8 cellular contexts compared by ENCODE assay signal in genomic region chr13:110524484-110525254, GRCh38. TPM values are rescaled to one million over a fixed set of nuclear protein-coding genes. Genes with fewer than 3 reads are reported as not detected.
DNase-seq lines count a peak whose midpoint lies in the region; ATAC-seq and TF ChIP-seq lines count a peak whose summit lies in the region.

No MANE protein-coding gene starts in this region.

- in situ Hi-C loops in ACHN (cut with HindIII; ENCODE audit: low pct_ligation_motif_present, low pct_unique_long_range_greater_than_20kb, low sequenced_read_pairs): no loop called here

- peaks cover 14% of the 10 kb centered on the region for H3K4me1 Mint-ChIP-seq in MCF 10A (ENCODE audit: insufficient read depth, unreplicated experiment)
- peaks cover 15 to 39% (median 31%) of the 10 kb centered on the region in 7 donors for H3K4me1 Mint-ChIP-seq in naive thymus-derived CD4-positive, alpha-beta T cell

- peaks cover 9 to 22% of the 10 kb centered on the region in 2 donors for H3K4me1 ChIP-seq in naive thymus-derived CD4-positive, alpha-beta T cell (ENCODE audit: control insufficient read depth in 2 of 2, insufficient read depth in 2 of 2, low read length in 2 of 2)
- H3K4me1 ChIP-seq in BE2C: no peaks in the 10 kb centered on the region

- peak; percentile 77 for DNase-seq in COR-L47 (lab: John Stamatoyannopoulos, UW)
- DNase-seq in NCI-H1105 (lab: John Stamatoyannopoulos, UW): peak; percentile 51
- DNase-seq in MCF 10A (ENCODE audit: unreplicated experiment): peak; percentile 55
- DNase-seq in naive thymus-derived CD4-positive, alpha-beta T cell: peak in 3 of 9 donors; percentile 6 to 14 (median 14)
- DNase-seq in BE2C: no peak
- no peak for DNase-seq in ACHN
- DNase-seq in HK-2 (ENCODE audit: unreplicated experiment): no peak
- DNase-seq in NCI-H82 treated with DMSO at 0.1 percent for 48 hours (lab: John Stamatoyannopoulos, UW; ENCODE audit: unreplicated experiment): no peak

- H3K27me3 Mint-ChIP-seq in MCF 10A (ENCODE audit: insufficient read depth, unreplicated experiment): no peaks in the 10 kb centered on the region
- H3K27me3 Mint-ChIP-seq in naive thymus-derived CD4-positive, alpha-beta T cell: peaks cover 0 to 2% (median 0%) of the 10 kb centered on the region in 5 donors

- intact Hi-C loops in MCF 10A (cut with micrococcal nuclease): no loop called here
- intact Hi-C loops in naive thymus-derived CD4-positive, alpha-beta T cell (cut with micrococcal nuclease): loop anchor here in 1 of 2 donors (5.0 kb wide), 1 partner anchor 38 kb away; the partner anchor contains the start of gene RAB20

- no peaks in the 10 kb centered on the region for H3K9me3 ChIP-seq in naive thymus-derived CD4-positive, alpha-beta T cell (ENCODE audit: control insufficient read depth in 2 of 3, low read length in 3 of 3)
- H3K9me3 ChIP-seq in BE2C: no peaks in the 10 kb centered on the region

- H3K36me3 ChIP-seq in naive thymus-derived CD4-positive, alpha-beta T cell (ENCODE audit: control insufficient read depth in 2 of 3, insufficient read depth in 3 of 3, low read length in 3 of 3): no peaks in the 10 kb centered on the region
- H3K36me3 ChIP-seq in BE2C: no peaks in the 10 kb centered on the region

- H3K27ac Mint-ChIP-seq in MCF 10A (ENCODE audit: low read depth, unreplicated experiment): peak overlapping the region; percentile 18
- H3K27ac Mint-ChIP-seq in naive thymus-derived CD4-positive, alpha-beta T cell: peak overlapping the region in 5 of 9 donors; percentile 19 to 89 (median 63)

- peak overlapping the region; percentile 58 for H3K4me3 Mint-ChIP-seq in MCF 10A (ENCODE audit: unreplicated experiment)
- peak overlapping the region in 8 of 10 donors; percentile 54 to 77 (median 70) for H3K4me3 Mint-ChIP-seq in naive thymus-derived CD4-positive, alpha-beta T cell

- no peaks in the 10 kb centered on the region for H3K27me3 ChIP-seq in naive thymus-derived CD4-positive, alpha-beta T cell (ENCODE audit: control insufficient read depth in 2 of 2, insufficient read depth in 2 of 2, low read length in 2 of 2)
- H3K27me3 ChIP-seq in BE2C: peaks cover 22% of the 10 kb centered on the region

- no peaks in the 10 kb centered on the region for H3K36me3 Mint-ChIP-seq in MCF 10A (ENCODE audit: insufficient read depth, unreplicated experiment)
- peaks cover 0 to 13% (median 6%) of the 10 kb centered on the region in 5 donors for H3K36me3 Mint-ChIP-seq in naive thymus-derived CD4-positive, alpha-beta T cell

- H3K4me3 ChIP-seq in naive thymus-derived CD4-positive, alpha-beta T cell (ENCODE audit: low read length): no peak overlapping the region
- no peak overlapping the region for H3K4me3 ChIP-seq in BE2C (ENCODE audit: low read depth, low read length)

- no peaks in the 10 kb centered on the region for H3K9me3 Mint-ChIP-seq in MCF 10A (ENCODE audit: unreplicated experiment)
- H3K9me3 Mint-ChIP-seq in naive thymus-derived CD4-positive, alpha-beta T cell: peaks cover 0 to under 1% (median 0%) of the 10 kb centered on the region in 11 donors

- TF ChIP-seq CTCF in MCF 10A (IDR thresholded peaks at IDR 0.05; ENCODE audit: unreplicated experiment): no peak
- TF ChIP-seq CTCF in BE2C (IDR thresholded peaks at IDR 0.05; ENCODE audit: low read depth, low read length): no peak

- H3K27ac ChIP-seq in naive thymus-derived CD4-positive, alpha-beta T cell (ENCODE audit: low read depth, low read length): no peak overlapping the region

- POLR2A ChIA-PET in MCF 10A (lab: Yijun Ruan, JAX): interaction anchor here (0.7 to 1.6 kb wide), 4 partner anchors 14 to 176 kb away, joined by 3 to 4 read pairs (median 4); partner anchors contain the start of gene RAB20
- POLR2A ChIA-PET in naive thymus-derived CD4-positive, alpha-beta T cell (lab: Charles Lee): no interaction called here

- no TSS peak for BruUV-seq in MCF 10A (replicated peaks; lab: Mats Ljungman, UMichigan)

- CTCF ChIA-PET in MCF 10A (lab: Yijun Ruan, JAX): interaction anchor here (0.7 to 1.2 kb wide), 2 partner anchors 25 to 48 kb away, joined by 4 to 6 read pairs; no protein-coding TSS in a partner anchor
- CTCF ChIA-PET in naive thymus-derived CD4-positive, alpha-beta T cell (lab: Charles Lee): no interaction called here

- ATAC-seq in naive thymus-derived CD4-positive, alpha-beta T cell: peak; percentile 31

RNA-seq across cellular contexts. Expression of gene RAB20, which starts 36.9 kb away (rescaled TPM):
- 1.7 and 2.8 TPM in 2 replicates for total RNA-seq in MCF 10A (2022)
- total RNA-seq in naive thymus-derived CD4-positive, alpha-beta T cell: 10 to 100 TPM in 1 of 5 experiments, 1 to 10 TPM in 4; 2.0 to 13.6 (median 4.0) TPM
- 1 to 10 TPM; 1.3 to 6.7 TPM for polyA plus RNA-seq in naive thymus-derived CD4-positive, alpha-beta T cell
- 0.48 TPM for polyA plus RNA-seq in BE2C (2012; ENCODE audit: insufficient read depth, insufficient read length, low read depth)

Comparison
In these comparisons a context has a peak if more than half of its experiments do, and no peak if none do; other contexts are left out.
1. DNase-seq: peak in COR-L47 (single experiment), NCI-H1105 (single experiment) and MCF 10A (single experiment); none in BE2C (single experiment), ACHN (single experiment), HK-2 (single experiment) and NCI-H82 treated with DMSO at 0.1 percent for 48 hours (single experiment).